Comparison of ENCODE assay signal across 1 cellular context in the genomic region with DNA sequence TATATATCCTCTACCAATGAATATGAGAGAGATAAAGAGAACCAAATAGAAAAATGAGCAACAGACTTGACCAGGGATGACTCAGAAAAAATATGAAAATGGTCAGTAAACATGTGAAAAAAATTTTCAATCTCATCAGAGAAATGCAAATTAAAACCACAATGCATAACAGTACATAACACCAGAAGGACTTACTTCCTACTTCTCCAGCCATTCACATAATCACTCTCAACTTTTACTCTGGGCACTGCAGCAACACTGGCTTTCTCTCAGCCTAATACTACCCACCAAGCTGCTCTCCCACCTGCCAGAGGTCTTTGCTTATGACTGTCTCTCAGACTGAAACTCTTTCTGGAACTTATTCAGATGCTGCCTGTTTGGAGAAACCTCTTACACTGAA.
TF ChIP-seq lines count a peak whose summit lies in the region.

No MANE protein-coding gene starts in this region.

TF ChIP-seq in GM12878, 131 proteins besides CTCF, POLR2A, EP300 and RAD21 (continued from another document):
- TF ChIP-seq, protein P1, sequence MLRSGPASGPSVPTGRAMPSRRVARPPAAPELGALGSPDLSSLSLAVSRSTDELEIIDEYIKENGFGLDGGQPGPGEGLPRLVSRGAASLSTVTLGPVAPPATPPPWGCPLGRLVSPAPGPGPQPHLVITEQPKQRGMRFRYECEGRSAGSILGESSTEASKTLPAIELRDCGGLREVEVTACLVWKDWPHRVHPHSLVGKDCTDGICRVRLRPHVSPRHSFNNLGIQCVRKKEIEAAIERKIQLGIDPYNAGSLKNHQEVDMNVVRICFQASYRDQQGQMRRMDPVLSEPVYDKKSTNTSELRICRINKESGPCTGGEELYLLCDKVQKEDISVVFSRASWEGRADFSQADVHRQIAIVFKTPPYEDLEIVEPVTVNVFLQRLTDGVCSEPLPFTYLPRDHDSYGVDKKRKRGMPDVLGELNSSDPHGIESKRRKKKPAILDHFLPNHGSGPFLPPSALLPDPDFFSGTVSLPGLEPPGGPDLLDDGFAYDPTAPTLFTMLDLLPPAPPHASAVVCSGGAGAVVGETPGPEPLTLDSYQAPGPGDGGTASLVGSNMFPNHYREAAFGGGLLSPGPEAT (IDR thresholded peaks at IDR 0.05; ENCODE audit: low read depth) = peak; percentile 44; the same call in 1 of the 2 replicates
- TF ChIP-seq YY1 (IDR thresholded peaks at IDR 0.05; ENCODE audit: low read depth, low read length) (no peak), POU2F2 (IDR thresholded peaks at IDR 0.05; ENCODE audit: borderline replicate concordance, low read depth, low read length) (peak; percentile 90; the same call in 2 of the 3 replicates)
- TF ChIP-seq, protein P2, sequence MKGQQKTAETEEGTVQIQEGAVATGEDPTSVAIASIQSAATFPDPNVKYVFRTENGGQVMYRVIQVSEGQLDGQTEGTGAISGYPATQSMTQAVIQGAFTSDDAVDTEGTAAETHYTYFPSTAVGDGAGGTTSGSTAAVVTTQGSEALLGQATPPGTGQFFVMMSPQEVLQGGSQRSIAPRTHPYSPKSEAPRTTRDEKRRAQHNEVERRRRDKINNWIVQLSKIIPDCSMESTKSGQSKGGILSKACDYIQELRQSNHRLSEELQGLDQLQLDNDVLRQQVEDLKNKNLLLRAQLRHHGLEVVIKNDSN (IDR thresholded peaks at IDR 0.05; ENCODE audit: borderline replicate concordance, extremely low read length, insufficient read depth, low read depth, low read length) = no peak
TF ChIP-seq in GM12878: peak in this region for 16.
